1 cellular context compared by ENCODE assay signal in the genomic region with DNA sequence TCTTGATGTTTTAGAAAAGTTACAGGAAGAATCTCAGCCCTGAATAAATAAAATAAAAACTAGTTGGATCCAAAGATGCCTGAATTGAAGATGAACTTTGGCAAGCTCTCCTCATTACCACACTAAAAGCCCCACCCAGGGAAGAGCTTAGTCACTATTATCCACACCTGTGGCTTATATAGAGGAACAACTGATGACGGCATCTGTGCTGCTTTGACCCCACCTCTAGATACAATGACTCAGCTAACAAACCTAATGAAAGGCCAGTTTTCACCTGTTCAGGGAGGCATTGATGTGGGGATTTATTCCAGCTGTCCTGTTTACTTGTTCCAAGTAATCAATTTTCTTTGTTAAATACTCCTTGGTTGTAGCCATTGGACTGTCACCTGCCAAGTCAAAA.
TF ChIP-seq lines count a peak whose summit lies in the region.

No MANE protein-coding gene starts in this region.

TF ChIP-seq in GM23338, 12 proteins besides CTCF, POLR2A, EP300 and RAD21 (continued from another document):
- TF ChIP-seq, protein P1, sequence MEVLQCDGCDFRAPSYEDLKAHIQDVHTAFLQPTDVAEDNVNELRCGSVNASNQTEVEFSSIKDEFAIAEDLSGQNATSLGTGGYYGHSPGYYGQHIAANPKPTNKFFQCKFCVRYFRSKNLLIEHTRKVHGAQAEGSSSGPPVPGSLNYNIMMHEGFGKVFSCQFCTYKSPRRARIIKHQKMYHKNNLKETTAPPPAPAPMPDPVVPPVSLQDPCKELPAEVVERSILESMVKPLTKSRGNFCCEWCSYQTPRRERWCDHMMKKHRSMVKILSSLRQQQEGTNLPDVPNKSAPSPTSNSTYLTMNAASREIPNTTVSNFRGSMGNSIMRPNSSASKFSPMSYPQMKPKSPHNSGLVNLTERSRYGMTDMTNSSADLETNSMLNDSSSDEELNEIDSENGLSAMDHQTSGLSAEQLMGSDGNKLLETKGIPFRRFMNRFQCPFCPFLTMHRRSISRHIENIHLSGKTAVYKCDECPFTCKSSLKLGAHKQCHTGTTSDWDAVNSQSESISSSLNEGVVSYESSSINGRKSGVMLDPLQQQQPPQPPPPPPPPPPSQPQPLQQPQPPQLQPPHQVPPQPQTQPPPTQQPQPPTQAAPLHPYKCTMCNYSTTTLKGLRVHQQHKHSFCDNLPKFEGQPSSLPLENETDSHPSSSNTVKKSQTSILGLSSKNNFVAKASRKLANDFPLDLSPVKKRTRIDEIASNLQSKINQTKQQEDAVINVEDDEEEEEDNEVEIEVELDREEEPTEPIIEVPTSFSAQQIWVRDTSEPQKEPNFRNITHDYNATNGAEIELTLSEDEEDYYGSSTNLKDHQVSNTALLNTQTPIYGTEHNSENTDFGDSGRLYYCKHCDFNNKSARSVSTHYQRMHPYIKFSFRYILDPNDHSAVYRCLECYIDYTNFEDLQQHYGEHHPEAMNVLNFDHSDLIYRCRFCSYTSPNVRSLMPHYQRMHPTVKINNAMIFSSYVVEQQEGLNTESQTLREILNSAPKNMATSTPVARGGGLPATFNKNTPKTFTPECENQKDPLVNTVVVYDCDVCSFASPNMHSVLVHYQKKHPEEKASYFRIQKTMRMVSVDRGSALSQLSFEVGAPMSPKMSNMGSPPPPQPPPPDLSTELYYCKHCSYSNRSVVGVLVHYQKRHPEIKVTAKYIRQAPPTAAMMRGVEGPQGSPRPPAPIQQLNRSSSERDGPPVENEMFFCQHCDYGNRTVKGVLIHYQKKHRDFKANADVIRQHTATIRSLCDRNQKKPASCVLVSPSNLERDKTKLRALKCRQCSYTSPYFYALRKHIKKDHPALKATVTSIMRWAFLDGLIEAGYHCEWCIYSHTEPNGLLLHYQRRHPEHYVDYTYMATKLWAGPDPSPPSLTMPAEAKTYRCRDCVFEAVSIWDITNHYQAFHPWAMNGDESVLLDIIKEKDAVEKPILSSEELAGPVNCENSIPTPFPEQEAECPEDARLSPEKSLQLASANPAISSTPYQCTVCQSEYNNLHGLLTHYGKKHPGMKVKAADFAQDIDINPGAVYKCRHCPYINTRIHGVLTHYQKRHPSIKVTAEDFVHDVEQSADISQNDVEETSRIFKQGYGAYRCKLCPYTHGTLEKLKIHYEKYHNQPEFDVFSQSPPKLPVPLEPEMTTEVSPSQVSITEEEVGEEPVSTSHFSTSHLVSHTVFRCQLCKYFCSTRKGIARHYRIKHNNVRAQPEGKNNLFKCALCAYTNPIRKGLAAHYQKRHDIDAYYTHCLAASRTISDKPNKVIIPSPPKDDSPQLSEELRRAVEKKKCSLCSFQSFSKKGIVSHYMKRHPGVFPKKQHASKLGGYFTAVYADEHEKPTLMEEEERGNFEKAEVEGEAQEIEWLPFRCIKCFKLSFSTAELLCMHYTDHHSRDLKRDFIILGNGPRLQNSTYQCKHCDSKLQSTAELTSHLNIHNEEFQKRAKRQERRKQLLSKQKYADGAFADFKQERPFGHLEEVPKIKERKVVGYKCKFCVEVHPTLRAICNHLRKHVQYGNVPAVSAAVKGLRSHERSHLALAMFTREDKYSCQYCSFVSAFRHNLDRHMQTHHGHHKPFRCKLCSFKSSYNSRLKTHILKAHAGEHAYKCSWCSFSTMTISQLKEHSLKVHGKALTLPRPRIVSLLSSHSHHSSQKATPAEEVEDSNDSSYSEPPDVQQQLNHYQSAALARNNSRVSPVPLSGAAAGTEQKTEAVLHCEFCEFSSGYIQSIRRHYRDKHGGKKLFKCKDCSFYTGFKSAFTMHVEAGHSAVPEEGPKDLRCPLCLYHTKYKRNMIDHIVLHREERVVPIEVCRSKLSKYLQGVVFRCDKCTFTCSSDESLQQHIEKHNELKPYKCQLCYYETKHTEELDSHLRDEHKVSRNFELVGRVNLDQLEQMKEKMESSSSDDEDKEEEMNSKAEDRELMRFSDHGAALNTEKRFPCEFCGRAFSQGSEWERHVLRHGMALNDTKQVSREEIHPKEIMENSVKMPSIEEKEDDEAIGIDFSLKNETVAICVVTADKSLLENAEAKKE (CRISPR knock-in tag; IDR thresholded peaks at IDR 0.05), result no peak
- TF ChIP-seq, protein P2, sequence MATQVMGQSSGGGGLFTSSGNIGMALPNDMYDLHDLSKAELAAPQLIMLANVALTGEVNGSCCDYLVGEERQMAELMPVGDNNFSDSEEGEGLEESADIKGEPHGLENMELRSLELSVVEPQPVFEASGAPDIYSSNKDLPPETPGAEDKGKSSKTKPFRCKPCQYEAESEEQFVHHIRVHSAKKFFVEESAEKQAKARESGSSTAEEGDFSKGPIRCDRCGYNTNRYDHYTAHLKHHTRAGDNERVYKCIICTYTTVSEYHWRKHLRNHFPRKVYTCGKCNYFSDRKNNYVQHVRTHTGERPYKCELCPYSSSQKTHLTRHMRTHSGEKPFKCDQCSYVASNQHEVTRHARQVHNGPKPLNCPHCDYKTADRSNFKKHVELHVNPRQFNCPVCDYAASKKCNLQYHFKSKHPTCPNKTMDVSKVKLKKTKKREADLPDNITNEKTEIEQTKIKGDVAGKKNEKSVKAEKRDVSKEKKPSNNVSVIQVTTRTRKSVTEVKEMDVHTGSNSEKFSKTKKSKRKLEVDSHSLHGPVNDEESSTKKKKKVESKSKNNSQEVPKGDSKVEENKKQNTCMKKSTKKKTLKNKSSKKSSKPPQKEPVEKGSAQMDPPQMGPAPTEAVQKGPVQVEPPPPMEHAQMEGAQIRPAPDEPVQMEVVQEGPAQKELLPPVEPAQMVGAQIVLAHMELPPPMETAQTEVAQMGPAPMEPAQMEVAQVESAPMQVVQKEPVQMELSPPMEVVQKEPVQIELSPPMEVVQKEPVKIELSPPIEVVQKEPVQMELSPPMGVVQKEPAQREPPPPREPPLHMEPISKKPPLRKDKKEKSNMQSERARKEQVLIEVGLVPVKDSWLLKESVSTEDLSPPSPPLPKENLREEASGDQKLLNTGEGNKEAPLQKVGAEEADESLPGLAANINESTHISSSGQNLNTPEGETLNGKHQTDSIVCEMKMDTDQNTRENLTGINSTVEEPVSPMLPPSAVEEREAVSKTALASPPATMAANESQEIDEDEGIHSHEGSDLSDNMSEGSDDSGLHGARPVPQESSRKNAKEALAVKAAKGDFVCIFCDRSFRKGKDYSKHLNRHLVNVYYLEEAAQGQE (IDR thresholded peaks at IDR 0.05; ENCODE audit: unreplicated experiment), result no peak
- TF ChIP-seq JUNB (IDR thresholded peaks at IDR 0.05; ENCODE audit: unreplicated experiment) (no peak), POLR2AphosphoS5 (IDR thresholded peaks at IDR 0.05; ENCODE audit: low read depth) (no peak), NANOG (IDR thresholded peaks at IDR 0.05; ENCODE audit: borderline replicate concordance) (no peak), EZH2 (IDR thresholded peaks at IDR 0.05; ENCODE audit: low read depth, unreplicated experiment) (no peak), EZH2phosphoT487 (IDR thresholded peaks at IDR 0.05; ENCODE audit: unreplicated experiment) (no peak), ETS1 (IDR thresholded peaks at IDR 0.05) (no peak), CREB1 (CRISPR knock-in tag; IDR thresholded peaks at IDR 0.05; ENCODE audit: low read depth) (no peak), ZNF114 (CRISPR knock-in tag; IDR thresholded peaks at IDR 0.05) (no peak)
